ENCODE assay signal across 19 cellular contexts in genomic region chr3:48747015-48747615, GRCh38. TPM values are rescaled to one million over a fixed set of nuclear protein-coding genes. Genes with fewer than 3 reads are reported as not detected.
A peak's percentile ranks its signal among the peaks of the same experiment; 100 is the strongest.
DNase-seq lines count a peak whose midpoint lies in the region; ATAC-seq, FAIRE-seq and TF ChIP-seq lines count a peak whose summit lies in the region.
"Had no signal": no experiment of that assay in that cellular context is flagged by ENCODE, and none has a peak within 500 bp of the region (broad histone marks: within the 10 kb centered on the region; RNA-seq: fewer than 3 reads in every experiment).

No MANE protein-coding gene starts in this region.

- TF ChIP-seq CTCF in PC-3 (conservative IDR thresholded peaks at IDR 0.05; ENCODE audit: low read depth, low read length): no peak
- no peak for TF ChIP-seq CTCF in esophagus squamous epithelium (IDR thresholded peaks at IDR 0.05)
- TF ChIP-seq CTCF in HepG2 (CRISPR knock-in tag; IDR thresholded peaks at IDR 0.05): no peak

- TF ChIP-seq RAD21 in HepG2 (CRISPR knock-in tag; IDR thresholded peaks at IDR 0.05): no peak

- H3K4me3 ChIP-seq in PC-3 (ENCODE audit: low read length) (no peak overlapping the region), esophagus squamous epithelium (no peak overlapping the region), HepG2 (replicated peaks in 1 of 3; ENCODE audit: insufficient read depth in 1 of 3, low read depth in 2 of 3, low read length in 3 of 3) (no peak overlapping the region), subcutaneous abdominal adipose tissue (ENCODE audit: low read depth in 1 of 5, low read length in 5 of 5) (no peak overlapping the region)

- intact Hi-C loops in PC-3 (cut with micrococcal nuclease): loop anchor here (2.0 kb wide), 1 partner anchor 18 kb away; no protein-coding TSS in a partner anchor
- intact Hi-C loops in esophagus squamous epithelium (cut with DNase I): no loop called here
- intact Hi-C loops in HepG2 (cut with micrococcal nuclease; ENCODE audit: unreplicated experiment): loop anchor here (5.0 kb wide), 1 partner anchor 170 kb away; the partner anchor contains the start of gene ARIH2

- no TSS peak for BruUV-seq in PC-3 (replicated peaks; lab: Mats Ljungman, UMichigan)
- no TSS peak for BruUV-seq in HepG2 (replicated peaks; lab: Mats Ljungman, UMichigan)

- H3K4me2 ChIP-seq in PC-3 (ENCODE audit: low read length) (no peak overlapping the region), HepG2 (ENCODE audit: low read depth, low read length) (no peak overlapping the region)

- WGBS in esophagus squamous epithelium, 2 donors: 79 to 83% methylated on average over 4 of the region's 4 CpGs
- WGBS in HepG2 (ENCODE audit: low lambda C conversion rate): 70% methylated on average over 4 of the region's 4 CpGs

- H4K20me1 ChIP-seq in PC-3 (ENCODE audit: low read length) (no peaks in the 10 kb centered on the region), HepG2 (ENCODE audit: insufficient read depth, low read length) (no peaks in the 10 kb centered on the region)

- no peaks in the 10 kb centered on the region for H3K9me2 ChIP-seq in PC-3 (replicated peaks; ENCODE audit: low read length)

- H3K9me3 ChIP-seq in PC-3 (ENCODE audit: low read length) (no peaks in the 10 kb centered on the region), esophagus squamous epithelium (no peaks in the 10 kb centered on the region), HepG2 (ENCODE audit: low read length) (no peaks in the 10 kb centered on the region), subcutaneous abdominal adipose tissue (ENCODE audit: control insufficient read depth in 5 of 5, low read length in 5 of 5) (peaks cover 0 to 3% (median 0%) of the 10 kb centered on the region in 5 donors)

- H3K4me1 ChIP-seq in PC-3 (ENCODE audit: insufficient read depth, low read length) (no peaks in the 10 kb centered on the region), esophagus squamous epithelium (no peaks in the 10 kb centered on the region), HepG2 (ENCODE audit: insufficient read depth, low read length) (peaks cover 17% of the 10 kb centered on the region), subcutaneous abdominal adipose tissue (ENCODE audit: control insufficient read depth in 5 of 5, insufficient read depth in 5 of 5, low read length in 5 of 5) (peaks cover 7 to 33% (median 26%) of the 10 kb centered on the region in 5 donors)

- ATAC-seq in PC-3: peak; percentile 75
- ATAC-seq in HepG2: no peak
- ATAC-seq: activated CD8-positive, alpha-beta memory T cell treated with anti-CD3 and anti-CD28 coated beads, Interleukin-2, amount 10 ng/mL, durations not matched to agents 7 days and 5 days; natural killer cell treated with Interleukin-12 subunit alpha and Interleukin-12 subunit beta and Interleukin-15 and Interleukin-18, amount 100 ng/mL, for 72 hours; WTC11 had no signal

- no peaks in the 10 kb centered on the region for H3K27me3 ChIP-seq in PC-3 (ENCODE audit: low read length)
- H3K27me3 ChIP-seq in esophagus squamous epithelium: no peaks in the 10 kb centered on the region
- H3K27me3 ChIP-seq in HepG2 (ENCODE audit: control insufficient read depth in 1 of 2, insufficient read depth in 2 of 2, low read length in 2 of 2): no peaks in the 10 kb centered on the region
- no peaks in the 10 kb centered on the region for H3K27me3 ChIP-seq in subcutaneous abdominal adipose tissue (ENCODE audit: control insufficient read depth in 5 of 5, insufficient read depth in 4 of 5, low read length in 5 of 5)

- H3K79me2 ChIP-seq in PC-3 (ENCODE audit: low read length) (no peaks in the 10 kb centered on the region), HepG2 (ENCODE audit: insufficient read depth, low read length) (no peaks in the 10 kb centered on the region)

- no peak for FAIRE-seq in HepG2 (lab: Jason Lieb, UNC)
- FAIRE-seq: bronchial epithelial cell, endometrium had no signal

- TF ChIP-seq POLR2A in esophagus squamous epithelium (IDR thresholded peaks at IDR 0.05): no peak
- TF ChIP-seq POLR2A in HepG2 (IDR thresholded peaks at IDR 0.05; ENCODE audit: insufficient read depth in 1 of 2, low read depth in 2 of 2, low read length in 2 of 2): no peak

- H3K36me3 ChIP-seq in PC-3 (ENCODE audit: low read depth, low read length) (peaks cover 19% of the 10 kb centered on the region), esophagus squamous epithelium (peaks cover 0 to 68% (median 18%) of the 10 kb centered on the region in 3 donors), HepG2 (replicated peaks in 1 of 2; ENCODE audit: control insufficient read depth in 1 of 2, insufficient read depth in 2 of 2, low read length in 2 of 2) (peaks cover 4 to 23% of the 10 kb centered on the region in 2 experiments; a peak in 4 of 5 replicates), subcutaneous abdominal adipose tissue (ENCODE audit: control insufficient read depth in 5 of 5, insufficient read depth in 5 of 5, low read length in 5 of 5) (peaks cover 4 to 37% (median 20%) of the 10 kb centered on the region in 5 donors)

- H2AFZ ChIP-seq in PC-3 (ENCODE audit: low read length) (no peak overlapping the region), HepG2 (ENCODE audit: low read length) (no peak overlapping the region)

- TF ChIP-seq EP300 in HepG2 (IDR thresholded peaks at IDR 0.05; ENCODE audit: low read depth in 2 of 2, low read length in 2 of 2) (no peak), HepG2 (CRISPR knock-in tag; IDR thresholded peaks at IDR 0.05; ENCODE audit: borderline replicate concordance) (no peak)

- in situ Hi-C loops in HepG2 (cut with HindIII; ENCODE audit: extremely low pct_ligation_motif_present, low pct_unique_long_range_greater_than_20kb): no loop called here

- no peaks in the 10 kb centered on the region for H3F3A ChIP-seq in PC-3 (ENCODE audit: low read length, unreplicated experiment)

- DNase-seq in PC-3 (no peak), esophagus squamous epithelium (lab: John Stamatoyannopoulos, UW) (no peak), HepG2 (ENCODE audit: low spot score) (peak; percentile 29), DMS153 (lab: John Stamatoyannopoulos, UW) (no peak), HK-2 (ENCODE audit: unreplicated experiment) (no peak), A172 (ENCODE audit: low spot score) (no peak)
- no peak for DNase-seq in stimulated activated CD8-positive, alpha-beta memory T cell treated with anti-CD3 and anti-CD28 coated beads, Interleukin-4, amount 100 ng/mL, for 48 hours
- DNase-seq: activated CD8-positive, alpha-beta memory T cell treated with anti-CD3 and anti-CD28 coated beads, Interleukin-2, amount 10 ng/mL, durations not matched to agents 7 days and 5 days; activated naive CD4-positive, alpha-beta T cell treated with anti-CD3 and anti-CD28 coated beads for 36 hours; AML-193; DMS 273 treated with DMSO at 0.1 percent for 48 hours; MV-4-11; NCI-H2227 treated with DMSO at 0.1 percent for 48 hours; stimulated activated naive CD4-positive, alpha-beta T cell had no signal

- POLR2A ChIA-PET in PC-3 (lab: Charles Lee; ENCODE audit: unreplicated experiment) (interaction anchor here (0.6 kb wide), 1 partner anchor 30 kb away, joined by 5 read pairs; the partner anchor contains the start of gene IP6K2), HepG2 (lab: Yijun Ruan, JAX) (interaction anchor here (0.6 to 1.7 kb wide), 3 partner anchors 30 to 260 kb away, joined by 3 to 4 read pairs (median 4); partner anchors contain the start of genes IP6K2 and WDR6)

- CTCF ChIA-PET in PC-3 (lab: Charles Lee): interaction anchor here (0.6 to 0.7 kb wide), 2 partner anchors 8 to 275 kb away, joined by 3 to 13 read pairs; partner anchors contain the start of gene NDUFAF3
- CTCF ChIA-PET in HepG2 (lab: Yijun Ruan, JAX; ENCODE audit: low intra/inter-chr PET ratio, low total read pairs): no interaction called here

- H3K27ac ChIP-seq in PC-3 (ENCODE audit: low read length) (no peak overlapping the region), esophagus squamous epithelium (peak overlapping the region in 3 of 4 donors; percentile 1 to 44 (median 26)), HepG2 (ENCODE audit: extremely low read length, insufficient read depth, low read length) (no peak overlapping the region), subcutaneous abdominal adipose tissue (ENCODE audit: low read depth, low read length) (peak overlapping the region; percentile 65)

- no peak overlapping the region for H3K9ac ChIP-seq in PC-3 (ENCODE audit: low read length)
- H3K9ac ChIP-seq in HepG2 (ENCODE audit: insufficient read depth, low read depth, low read length): no peak overlapping the region
- peak overlapping the region in 1 of 5 donors; percentile 2 for H3K9ac ChIP-seq in subcutaneous abdominal adipose tissue (ENCODE audit: low read length in 5 of 5)

TF ChIP-seq in HepG2, 621 proteins besides CTCF, POLR2A, EP300 and RAD21 (continues in another document):
- no peak for TF ChIP-seq HNRNPH1 (optimal IDR thresholded peaks at IDR 0.05; ENCODE audit: low read depth, low read length)
- no peak for TF ChIP-seq CEBPG (CRISPR knock-in tag; IDR thresholded peaks at IDR 0.05)
- TF ChIP-seq ZNF7 (CRISPR knock-in tag; IDR thresholded peaks at IDR 0.05): no peak
- no peak for TF ChIP-seq KAT8 (CRISPR knock-in tag; IDR thresholded peaks at IDR 0.05)
- TF ChIP-seq ZMYM3 (CRISPR knock-in tag; IDR thresholded peaks at IDR 0.05): no peak

RNA-seq across cellular contexts. Expression of gene IP6K2, which starts 30.1 kb away (rescaled TPM):
- total RNA-seq in PC-3 (2014; rRNA removed) (88.1 and 102 TPM in 2 replicates), esophagus squamous epithelium (10 to 100 TPM; 52.1 to 94.6 (median 67.9) TPM), HepG2 (2016; rRNA removed; fragmentation: Illumina TruSeq; extraction: Trizol) (65.5 and 85.5 TPM in 2 replicates)
- total RNA-seq in HepG2 (2016; cell fraction: cytosol; rRNA removed; fragmentation: Illumina TruSeq; extraction: Trizol; ENCODE audit: low read depth): 19.4 and 21.6 TPM in 2 replicates
- total RNA-seq in HepG2 (2016; cell fraction: insoluble cytoplasmic fraction; rRNA removed; fragmentation: Illumina TruSeq; extraction: Trizol): 63.7 and 86.9 TPM in 2 replicates
- 32.1 and 38.0 TPM in 2 replicates for total RNA-seq in HepG2 (2016; cell fraction: membrane; rRNA removed; fragmentation: Illumina TruSeq; extraction: Trizol)
- 100 and 109 TPM in 2 replicates for total RNA-seq in HepG2 (2016; cell fraction: nucleus; rRNA removed; fragmentation: Illumina TruSeq; extraction: Trizol)
- 112 and 115 TPM in 2 replicates for polyA plus RNA-seq in HepG2 (2011; rRNA removed)
- polyA plus RNA-seq in HepG2 (2011; cell fraction: cytosol; rRNA removed): 66.7 and 84.4 TPM in 2 replicates
- polyA plus RNA-seq in HepG2 (2011; cell fraction: nucleus; rRNA removed): 480 and 513 TPM in 2 replicates
- polyA plus RNA-seq in HepG2 (2012): 77.2 and 80.7 TPM in 2 replicates
- 16.4 and 20.0 TPM in 2 replicates for polyA plus RNA-seq in HepG2 (2016; cell fraction: cytosol; fragmentation: Illumina TruSeq; extraction: Trizol; ENCODE audit: low read depth)
- 82.8 and 83.9 TPM in 2 replicates for polyA plus RNA-seq in HepG2 (2016; cell fraction: insoluble cytoplasmic fraction; fragmentation: Illumina TruSeq; extraction: Trizol; ENCODE audit: low read depth)
- 26.4 and 27.7 TPM in 2 replicates for polyA plus RNA-seq in HepG2 (2016; cell fraction: membrane; fragmentation: Illumina TruSeq; extraction: Trizol; ENCODE audit: low read depth)
- 260 and 268 TPM in 2 replicates for polyA plus RNA-seq in HepG2 (2016; cell fraction: nucleus; fragmentation: Illumina TruSeq; extraction: Trizol; ENCODE audit: insufficient read depth, low read depth)
- 71.8 and 84.4 TPM in 2 replicates for polyA minus RNA-seq in HepG2 (2011; rRNA and poly(A)+ RNA removed; ENCODE audit: low replicate concordance)
- polyA minus RNA-seq in HepG2 (2011; cell fraction: cytosol; rRNA and poly(A)+ RNA removed): 23.0 and 26.6 TPM in 2 replicates
- polyA minus RNA-seq in HepG2 (2011; cell fraction: nucleus; rRNA and poly(A)+ RNA removed): 87.8 and 89.9 TPM in 2 replicates
- 64.1 and 73.4 TPM in 2 replicates for total RNA-seq in A172 (2014; rRNA removed; shearing (Covaris generic))

Comparison
In these comparisons a context has a peak if more than half of its experiments do, and no peak if none do; other contexts are left out.
1. H3K27ac ChIP-seq: peak in esophagus squamous epithelium (3 of 4) and subcutaneous abdominal adipose tissue (single experiment); none in PC-3 (single experiment) and HepG2 (single experiment).